40 cellular contexts compared by ENCODE assay signal in the genomic region with DNA sequence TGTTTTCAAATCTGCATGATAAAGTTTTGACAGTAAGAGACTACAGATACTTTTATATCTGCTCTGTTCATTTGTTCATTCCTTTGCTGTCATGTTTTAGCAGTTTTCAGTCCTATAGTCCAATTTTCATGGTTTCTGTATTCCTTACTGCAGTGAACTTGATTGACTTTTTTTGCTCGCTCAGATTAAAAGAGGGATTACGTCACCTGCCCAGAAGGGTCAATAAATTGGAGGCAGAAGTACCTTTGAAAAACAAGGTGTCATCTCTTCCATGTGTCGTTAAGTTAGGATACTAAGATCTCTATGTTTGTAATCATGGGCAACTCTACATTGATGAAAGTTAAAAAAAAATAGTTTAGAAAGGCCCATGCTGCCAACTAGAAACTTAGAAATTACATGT.
"Had no signal": no experiment of that assay in that cellular context is flagged by ENCODE, and none has a peak within 500 bp of the region (broad histone marks: within the 10 kb centered on the region; RNA-seq: fewer than 3 reads in every experiment).

No MANE protein-coding gene starts in this region.

- H3K27me3 ChIP-seq: adrenal gland, ascending aorta, body of pancreas, brain microvascular endothelial cell, breast epithelium, cardiac muscle cell had no signal

- H3K27ac Mint-ChIP-seq: activated naive CD4-positive, alpha-beta T cell treated with anti-CD3 and anti-CD28 coated beads for 36 hours; activated naive CD4-positive, alpha-beta T cell treated with anti-CD3 and anti-CD28 coated beads, Interleukin-2, amount 10 ng/mL, durations not matched to agents 7 days and 5 days; activated naive CD4-positive, alpha-beta T cell treated with anti-CD3 and anti-CD28 coated beads, Interleukin-2, amount 50 U/mL, for 24 hours; activated naive CD4-positive, alpha-beta T cell treated with anti-CD3 and anti-CD28 coated beads, Interleukin-2, amount 50 U/mL, for 72 hours; activated naive CD8-positive, alpha-beta T cell; activated naive CD8-positive, alpha-beta T cell treated with anti-CD3 and anti-CD28 coated beads for 36 hours; activated naive CD8-positive, alpha-beta T cell treated with anti-CD3 and anti-CD28 coated beads, Interleukin-2, amount 10 ng/mL, durations not matched to agents 7 days and 5 days; activated naive CD8-positive, alpha-beta T cell treated with anti-CD3 and anti-CD28 coated beads, Interleukin-2, amount 50 U/mL, for 24 hours; activated T-cell treated with anti-CD3 and anti-CD28 coated beads, Interleukin-2, amount 50 U/mL, for 24 hours; activated T-helper 1 cell treated with anti-CD3 and anti-CD28 coated beads, Interleukin-12 subunit alpha, Interleukin-12 subunit beta, Interleukin-2, Interleukin-4 antibody, amounts not matched to agents 30 ng/mL and 10 ng/mL and 1 ng/mL, durations not matched to agents 14 hours and 24 hours and 36 hours; activated T-helper 17 cell treated with anti-CD3 and anti-CD28 coated beads, Interleukin-2, amount 50 U/mL, for 72 hours; activated T-helper 2 cell treated with anti-CD3 and anti-CD28 coated beads, Interferon-gamma antibody, Interleukin-2, Interleukin-4, amounts not matched to agents 10 μg/mL and 5 μg/mL and 100 μg/mL, durations not matched to agents 14 hours and 24 hours and 36 hours; brain had no signal

- H3K4me1 ChIP-seq: adrenal gland, ascending aorta, body of pancreas, breast epithelium had no signal

- H3K4me3 Mint-ChIP-seq: activated naive CD4-positive, alpha-beta T cell treated with anti-CD3 and anti-CD28 coated beads for 36 hours; activated naive CD4-positive, alpha-beta T cell treated with anti-CD3 and anti-CD28 coated beads, Interleukin-2, amount 10 ng/mL, durations not matched to agents 7 days and 5 days; activated naive CD4-positive, alpha-beta T cell treated with anti-CD3 and anti-CD28 coated beads, Interleukin-2, amount 50 U/mL, for 24 hours; activated naive CD8-positive, alpha-beta T cell; activated naive CD8-positive, alpha-beta T cell treated with anti-CD3 and anti-CD28 coated beads for 36 hours; activated naive CD8-positive, alpha-beta T cell treated with anti-CD3 and anti-CD28 coated beads, Interleukin-2, amount 10 ng/mL, durations not matched to agents 7 days and 5 days; activated naive CD8-positive, alpha-beta T cell treated with anti-CD3 and anti-CD28 coated beads, Interleukin-2, amount 50 U/mL, for 24 hours; activated T-cell treated with anti-CD3 and anti-CD28 coated beads, Interleukin-2, amount 50 U/mL, for 24 hours; activated T-cell treated with anti-CD3 and anti-CD28 coated beads, Interleukin-2, amount 50 U/mL, for 4 hours; activated T-cell treated with anti-CD3 and anti-CD28 coated beads, Interleukin-2, amount 50 U/mL, for 72 hours; activated T-helper 1 cell treated with anti-CD3 and anti-CD28 coated beads, Interleukin-12 subunit alpha, Interleukin-12 subunit beta, Interleukin-2, Interleukin-4 antibody, amounts not matched to agents 30 ng/mL and 10 ng/mL and 1 ng/mL, durations not matched to agents 14 hours and 24 hours and 36 hours; activated T-helper 17 cell treated with anti-CD3 and anti-CD28 coated beads, Interleukin-2, amount 50 U/mL, for 72 hours; brain; central memory CD8-positive, alpha-beta T cell had no signal

- ATAC-seq: activated naive CD4-positive, alpha-beta T cell treated with anti-CD3 and anti-CD28 coated beads, Interleukin-2, amount 50 U/mL, for 72 hours; activated naive CD8-positive, alpha-beta T cell treated with anti-CD3 and anti-CD28 coated beads, Interleukin-2, amount 50 U/mL, for 24 hours; activated T-cell treated with anti-CD3 and anti-CD28 coated beads, Interleukin-2, amount 50 U/mL, for 4 hours; activated T-cell treated with anti-CD3 and anti-CD28 coated beads, Interleukin-2, amount 50 U/mL, for 72 hours; activated T-helper 17 cell treated with anti-CD3 and anti-CD28 coated beads, Interleukin-2, amount 50 U/mL, for 72 hours; body of pancreas had no signal

- DNase-seq: activated effector memory CD4-positive, alpha-beta T cell treated with anti-CD3 and anti-CD28 coated beads, Interleukin-2, amount 50 U/mL, for 16 hours; activated effector memory CD4-positive, alpha-beta T cell treated with Interleukin-2 at 50 U/mL for 16 hours; activated gamma-delta T cell; activated gamma-delta T cell treated with Interleukin-2 at 50 U/mL for 16 hours; activated naive CD4-positive, alpha-beta T cell; activated naive CD4-positive, alpha-beta T cell treated with anti-CD3 and anti-CD28 coated beads for 36 hours; activated naive CD4-positive, alpha-beta T cell treated with anti-CD3 and anti-CD28 coated beads, Interleukin-2, amount 10 ng/mL, durations not matched to agents 7 days and 5 days; activated naive CD4-positive, alpha-beta T cell treated with anti-CD3 and anti-CD28 coated beads, Interleukin-2, amount 50 U/mL, for 16 hours; activated naive CD4-positive, alpha-beta T cell treated with Interleukin-2 at 50 U/mL for 16 hours; activated naive CD8-positive, alpha-beta T cell treated with anti-CD3 and anti-CD28 coated beads for 36 hours; activated naive CD8-positive, alpha-beta T cell treated with anti-CD3 and anti-CD28 coated beads, Interleukin-2, amount 10 ng/mL, durations not matched to agents 7 days and 5 days; activated naive CD8-positive, alpha-beta T cell treated with anti-CD3 and anti-CD28 coated beads, Interleukin-2, amount 50 U/mL, for 24 hours; activated T-cell treated with anti-CD3 and anti-CD28 coated beads, Interleukin-2, amount 50 U/mL, for 1 hour; activated T-cell treated with anti-CD3 and anti-CD28 coated beads, Interleukin-2, amount 50 U/mL, for 24 hours; activated T-cell treated with anti-CD3 and anti-CD28 coated beads, Interleukin-2, amount 50 U/mL, for 4 hours; activated T-cell treated with anti-CD3 and anti-CD28 coated beads, Interleukin-2, amount 50 U/mL, for 48 hours; activated T-cell treated with anti-CD3 and anti-CD28 coated beads, Interleukin-2, amount 50 U/mL, for 72 hours; adrenal gland; amniotic stem cell; amygdala; anterior cingulate cortex; aorta; body of pancreas; brain microvascular endothelial cell; caudate nucleus; central memory CD4-positive, alpha-beta T cell; cerebellar nuclear complex had no signal

- H3K36me3 Mint-ChIP-seq: activated naive CD4-positive, alpha-beta T cell treated with anti-CD3 and anti-CD28 coated beads, Interleukin-2, amount 10 ng/mL, durations not matched to agents 7 days and 5 days; activated naive CD4-positive, alpha-beta T cell treated with anti-CD3 and anti-CD28 coated beads, Interleukin-2, amount 50 U/mL, for 24 hours; activated naive CD4-positive, alpha-beta T cell treated with anti-CD3 and anti-CD28 coated beads, Interleukin-2, amount 50 U/mL, for 72 hours; activated naive CD8-positive, alpha-beta T cell; activated naive CD8-positive, alpha-beta T cell treated with anti-CD3 and anti-CD28 coated beads for 36 hours; activated naive CD8-positive, alpha-beta T cell treated with anti-CD3 and anti-CD28 coated beads, Interleukin-2, amount 10 ng/mL, durations not matched to agents 7 days and 5 days; brain had no signal

- H3K9me3 Mint-ChIP-seq: activated naive CD4-positive, alpha-beta T cell treated with anti-CD3 and anti-CD28 coated beads for 36 hours; activated naive CD4-positive, alpha-beta T cell treated with anti-CD3 and anti-CD28 coated beads, Interleukin-2, amount 10 ng/mL, durations not matched to agents 7 days and 5 days; activated naive CD4-positive, alpha-beta T cell treated with anti-CD3 and anti-CD28 coated beads, Interleukin-2, amount 50 U/mL, for 24 hours; activated naive CD4-positive, alpha-beta T cell treated with anti-CD3 and anti-CD28 coated beads, Interleukin-2, amount 50 U/mL, for 72 hours; activated naive CD8-positive, alpha-beta T cell treated with anti-CD3 and anti-CD28 coated beads, Interleukin-2, amount 10 ng/mL, durations not matched to agents 7 days and 5 days; activated naive CD8-positive, alpha-beta T cell treated with anti-CD3 and anti-CD28 coated beads, Interleukin-2, amount 50 U/mL, for 24 hours; activated T-cell treated with anti-CD3 and anti-CD28 coated beads, Interleukin-2, amount 50 U/mL, for 24 hours; activated T-cell treated with anti-CD3 and anti-CD28 coated beads, Interleukin-2, amount 50 U/mL, for 4 hours; activated T-cell treated with anti-CD3 and anti-CD28 coated beads, Interleukin-2, amount 50 U/mL, for 72 hours; activated T-helper 1 cell treated with anti-CD3 and anti-CD28 coated beads, Interleukin-12 subunit alpha, Interleukin-12 subunit beta, Interleukin-2, Interleukin-4 antibody, amounts not matched to agents 30 ng/mL and 10 ng/mL and 1 ng/mL, durations not matched to agents 14 hours and 24 hours and 36 hours; activated T-helper 17 cell treated with anti-CD3 and anti-CD28 coated beads, Interleukin-2, amount 50 U/mL, for 72 hours; activated T-helper 2 cell treated with anti-CD3 and anti-CD28 coated beads, Interferon-gamma antibody, Interleukin-2, Interleukin-4, amounts not matched to agents 10 μg/mL and 5 μg/mL and 100 μg/mL, durations not matched to agents 14 hours and 24 hours and 36 hours; central memory CD8-positive, alpha-beta T cell had no signal

- FAIRE-seq: astrocyte, bronchial epithelial cell had no signal

- H3K36me3 ChIP-seq: adrenal gland, ascending aorta, brain microvascular endothelial cell, breast epithelium, cardiac muscle cell had no signal

- H3K9me3 ChIP-seq: adrenal gland, body of pancreas, breast epithelium had no signal

- H3K27me3 Mint-ChIP-seq: activated naive CD4-positive, alpha-beta T cell treated with anti-CD3 and anti-CD28 coated beads, Interleukin-2, amount 10 ng/mL, durations not matched to agents 7 days and 5 days; activated naive CD4-positive, alpha-beta T cell treated with anti-CD3 and anti-CD28 coated beads, Interleukin-2, amount 50 U/mL, for 24 hours; activated naive CD8-positive, alpha-beta T cell; activated naive CD8-positive, alpha-beta T cell treated with anti-CD3 and anti-CD28 coated beads for 36 hours; activated naive CD8-positive, alpha-beta T cell treated with anti-CD3 and anti-CD28 coated beads, Interleukin-2, amount 50 U/mL, for 24 hours; activated T-cell treated with anti-CD3 and anti-CD28 coated beads, Interleukin-2, amount 50 U/mL, for 24 hours; activated T-helper 17 cell treated with anti-CD3 and anti-CD28 coated beads, Interleukin-2, amount 50 U/mL, for 72 hours; brain; central memory CD8-positive, alpha-beta T cell had no signal

- H3K4me3 ChIP-seq: adrenal gland, ascending aorta, body of pancreas, breast epithelium, cardiac muscle cell had no signal

- H3K27ac ChIP-seq: adrenal gland, ascending aorta, body of pancreas, brain microvascular endothelial cell, breast epithelium, cardiac muscle cell had no signal

- H3K4me1 Mint-ChIP-seq: activated naive CD4-positive, alpha-beta T cell treated with anti-CD3 and anti-CD28 coated beads, Interleukin-2, amount 10 ng/mL, durations not matched to agents 7 days and 5 days; activated naive CD4-positive, alpha-beta T cell treated with anti-CD3 and anti-CD28 coated beads, Interleukin-2, amount 50 U/mL, for 24 hours; activated naive CD8-positive, alpha-beta T cell treated with anti-CD3 and anti-CD28 coated beads for 36 hours; activated naive CD8-positive, alpha-beta T cell treated with anti-CD3 and anti-CD28 coated beads, Interleukin-2, amount 10 ng/mL, durations not matched to agents 7 days and 5 days; activated naive CD8-positive, alpha-beta T cell treated with anti-CD3 and anti-CD28 coated beads, Interleukin-2, amount 50 U/mL, for 24 hours; activated T-helper 17 cell treated with anti-CD3 and anti-CD28 coated beads, Interleukin-2, amount 50 U/mL, for 72 hours; brain; central memory CD8-positive, alpha-beta T cell had no signal
